Comparison of ENCODE assay signal across 23 cellular contexts in genomic region chr11:48058777-48059176, GRCh38.
DNase-seq lines count a peak whose midpoint lies in the region; ATAC-seq and TF ChIP-seq lines count a peak whose summit lies in the region.
"Had no signal": no experiment of that assay in that cellular context is flagged by ENCODE, and none has a peak within 500 bp of the region (broad histone marks: within the 10 kb centered on the region; RNA-seq: fewer than 3 reads in every experiment).

No MANE protein-coding gene starts in this region.

- peak overlapping the region; percentile 87 for H3K27ac Mint-ChIP-seq in T-helper 1 cell treated with Interleukin-12 subunit alpha and Interleukin-12 subunit beta and Interleukin-4 antibody, amounts not matched to agents 30 μg/mL and 1 μg/mL, for 36 hours
- peak overlapping the region; percentile 88 for H3K27ac Mint-ChIP-seq in CD4-positive, alpha-beta T cell
- peak overlapping the region; percentile 84 for H3K27ac Mint-ChIP-seq in activated T-helper 1 cell treated with anti-CD3 and anti-CD28 coated beads, Interleukin-12 subunit alpha, Interleukin-12 subunit beta, Interleukin-2, Interleukin-4 antibody, amounts not matched to agents 30 ng/mL and 10 ng/mL and 1 ng/mL, durations not matched to agents 14 hours and 24 hours and 36 hours
- peak overlapping the region; percentile 84 to 93 for H3K27ac Mint-ChIP-seq in natural killer cell treated with Interleukin-12 subunit alpha and Interleukin-12 subunit beta and Interleukin-15 and Interleukin-18, amount 100 ng/mL, for 72 hours

- H3K27ac ChIP-seq in CD4-positive, alpha-beta T cell (ENCODE audit: low read depth, low read length) = no peak overlapping the region
- no peak overlapping the region for H3K27ac ChIP-seq in brain microvascular endothelial cell
- H3K27ac ChIP-seq: 22Rv1, left lung, tibial artery had no signal

- H3K36me3 Mint-ChIP-seq in T-helper 1 cell treated with Interleukin-12 subunit alpha and Interleukin-12 subunit beta and Interleukin-4 antibody, amounts not matched to agents 30 μg/mL and 1 μg/mL, for 36 hours (ENCODE audit: low read depth) = peaks cover 15% of the 10 kb centered on the region
- no peaks in the 10 kb centered on the region for H3K36me3 Mint-ChIP-seq in CD4-positive, alpha-beta T cell (ENCODE audit: low read depth)
- H3K36me3 Mint-ChIP-seq in activated T-helper 1 cell treated with anti-CD3 and anti-CD28 coated beads, Interleukin-12 subunit alpha, Interleukin-12 subunit beta, Interleukin-2, Interleukin-4 antibody, amounts not matched to agents 30 ng/mL and 10 ng/mL and 1 ng/mL, durations not matched to agents 14 hours and 24 hours and 36 hours (ENCODE audit: low read depth) = peaks cover 44% of the 10 kb centered on the region
- no peaks in the 10 kb centered on the region for H3K36me3 Mint-ChIP-seq in natural killer cell treated with Interleukin-12 subunit alpha and Interleukin-12 subunit beta and Interleukin-15 and Interleukin-18, amount 100 ng/mL, for 72 hours

- in situ Hi-C loops in brain microvascular endothelial cell (cut with HindIII; ENCODE audit: low pct_ligation_motif_present, low sequenced_read_pairs) = no loop called here

- H3K4me3 Mint-ChIP-seq in T-helper 1 cell treated with Interleukin-12 subunit alpha and Interleukin-12 subunit beta and Interleukin-4 antibody, amounts not matched to agents 30 μg/mL and 1 μg/mL, for 36 hours = peak overlapping the region; percentile 70
- peak overlapping the region; percentile 74 for H3K4me3 Mint-ChIP-seq in CD4-positive, alpha-beta T cell
- peak overlapping the region; percentile 35 for H3K4me3 Mint-ChIP-seq in activated T-helper 1 cell treated with anti-CD3 and anti-CD28 coated beads, Interleukin-12 subunit alpha, Interleukin-12 subunit beta, Interleukin-2, Interleukin-4 antibody, amounts not matched to agents 30 ng/mL and 10 ng/mL and 1 ng/mL, durations not matched to agents 14 hours and 24 hours and 36 hours
- peak overlapping the region; percentile 59 for H3K4me3 Mint-ChIP-seq in natural killer cell treated with Interleukin-12 subunit alpha and Interleukin-12 subunit beta and Interleukin-15 and Interleukin-18, amount 100 ng/mL, for 72 hours

- no peak for TF ChIP-seq CTCF in CD4-positive, alpha-beta T cell (IDR thresholded peaks at IDR 0.05)
- TF ChIP-seq CTCF in brain microvascular endothelial cell (IDR thresholded peaks at IDR 0.05; ENCODE audit: low read depth, low read length, missing control alignments) = no peak

- no peak for DNase-seq in T-helper 1 cell
- no peak for DNase-seq in CD4-positive, alpha-beta T cell
- DNase-seq in activated T-helper 1 cell treated with anti-CD3 and anti-CD28 coated beads, Interleukin-12 subunit alpha, Interleukin-12 subunit beta, Interleukin-2, Interleukin-4 antibody, amounts not matched to agents 30 ng/mL and 10 ng/mL and 1 ng/mL, durations not matched to agents 14 hours and 24 hours and 36 hours (ENCODE audit: low spot score) = no peak
- no peak for DNase-seq in natural killer cell treated with Interleukin-12 subunit alpha and Interleukin-12 subunit beta and Interleukin-15 and Interleukin-18, amount 100 ng/mL, for 72 hours (ENCODE audit: low spot score)
- DNase-seq in brain microvascular endothelial cell = no peak
- DNase-seq: activated CD4-positive, alpha-beta T cell treated with anti-CD3 and anti-CD28 coated beads, Interleukin-2, amount 50 U/mL, for 48 hours; activated gamma-delta T cell; AML-193; glutamatergic neuron; Kasumi-1; left lung; mucosa of descending colon; NCI-H1048; NCI-H2081; NCI-H446 treated with DMSO at 0.1 percent for 48 hours; right lobe of liver; RPMI8226; tibial artery had no signal

- CTCF ChIA-PET in CD4-positive, alpha-beta T cell (lab: Charles Lee) = interaction anchor here (1.0 to 1.7 kb wide), 2 partner anchors 45 to 50 kb away, joined by 3 to 4 read pairs; no protein-coding TSS in a partner anchor

- no peaks in the 10 kb centered on the region for H3K9me3 ChIP-seq in CD4-positive, alpha-beta T cell (ENCODE audit: control insufficient read depth, low read length)
- H3K9me3 ChIP-seq: left lung, mucosa of descending colon, right lobe of liver, tibial artery had no signal

- H3K27me3 Mint-ChIP-seq in T-helper 1 cell treated with Interleukin-12 subunit alpha and Interleukin-12 subunit beta and Interleukin-4 antibody, amounts not matched to agents 30 μg/mL and 1 μg/mL, for 36 hours (ENCODE audit: low read depth) = no peaks in the 10 kb centered on the region
- H3K27me3 Mint-ChIP-seq in CD4-positive, alpha-beta T cell = no peaks in the 10 kb centered on the region
- H3K27me3 Mint-ChIP-seq in activated T-helper 1 cell treated with anti-CD3 and anti-CD28 coated beads, Interleukin-12 subunit alpha, Interleukin-12 subunit beta, Interleukin-2, Interleukin-4 antibody, amounts not matched to agents 30 ng/mL and 10 ng/mL and 1 ng/mL, durations not matched to agents 14 hours and 24 hours and 36 hours (ENCODE audit: insufficient read depth) = no peaks in the 10 kb centered on the region
- H3K27me3 Mint-ChIP-seq in natural killer cell treated with Interleukin-12 subunit alpha and Interleukin-12 subunit beta and Interleukin-15 and Interleukin-18, amount 100 ng/mL, for 72 hours = no peaks in the 10 kb centered on the region

- intact Hi-C loops in CD4-positive, alpha-beta T cell (cut with DNase I, micrococcal nuclease) = loop anchor here (5.0 kb wide), 5 partner anchors 41 to 81 kb away; partner anchors contain the start of gene PTPRJ (in 1 of the 2)
- intact Hi-C loops in activated T-helper 1 cell treated with anti-CD3 and anti-CD28 coated beads, Interleukin-12 subunit alpha, Interleukin-12 subunit beta, Interleukin-2, Interleukin-4 antibody, amounts not matched to agents 30 ng/mL and 10 ng/mL and 1 ng/mL, durations not matched to agents 14 hours and 24 hours and 36 hours (cut with micrococcal nuclease) = loop anchor here (5.0 kb wide), 1 partner anchor 196 kb away; no protein-coding TSS in a partner anchor

- peaks cover 83% of the 10 kb centered on the region for H3K4me1 Mint-ChIP-seq in T-helper 1 cell treated with Interleukin-12 subunit alpha and Interleukin-12 subunit beta and Interleukin-4 antibody, amounts not matched to agents 30 μg/mL and 1 μg/mL, for 36 hours (ENCODE audit: low read depth)
- H3K4me1 Mint-ChIP-seq in CD4-positive, alpha-beta T cell (ENCODE audit: low read depth) = peaks cover 87% of the 10 kb centered on the region
- H3K4me1 Mint-ChIP-seq in activated T-helper 1 cell treated with anti-CD3 and anti-CD28 coated beads, Interleukin-12 subunit alpha, Interleukin-12 subunit beta, Interleukin-2, Interleukin-4 antibody, amounts not matched to agents 30 ng/mL and 10 ng/mL and 1 ng/mL, durations not matched to agents 14 hours and 24 hours and 36 hours (ENCODE audit: low read depth) = peaks cover 85% of the 10 kb centered on the region
- H3K4me1 Mint-ChIP-seq in natural killer cell treated with Interleukin-12 subunit alpha and Interleukin-12 subunit beta and Interleukin-15 and Interleukin-18, amount 100 ng/mL, for 72 hours (ENCODE audit: low read depth in 2 of 2) = peaks cover 67 to 71% of the 10 kb centered on the region in 2 donors

- H3K36me3 ChIP-seq in brain microvascular endothelial cell (replicated peaks) = no peaks in the 10 kb centered on the region
- H3K36me3 ChIP-seq: left lung, right lobe of liver, tibial artery had no signal

- H3K4me3 ChIP-seq in brain microvascular endothelial cell (ENCODE audit: low read depth, low read length) = no peak overlapping the region
- H3K4me3 ChIP-seq: left lung, mucosa of descending colon, right lobe of liver, tibial artery had no signal

- H3K27me3 ChIP-seq in CD4-positive, alpha-beta T cell (ENCODE audit: control insufficient read depth, insufficient read depth, low read length) = no peaks in the 10 kb centered on the region
- no peaks in the 10 kb centered on the region for H3K27me3 ChIP-seq in brain microvascular endothelial cell (replicated peaks)
- H3K27me3 ChIP-seq: left lung, right lobe of liver, tibial artery had no signal

- ATAC-seq in CD4-positive, alpha-beta T cell (ENCODE audit: poor library complexity) = no peak
- no peak for ATAC-seq in natural killer cell treated with Interleukin-12 subunit alpha and Interleukin-12 subunit beta and Interleukin-15 and Interleukin-18, amount 100 ng/mL, for 72 hours
- ATAC-seq in HG02571 (IDR thresholded peaks at IDR 0.05; ENCODE audit: unreplicated experiment) (no peak), HG02884 (IDR thresholded peaks at IDR 0.05; ENCODE audit: unreplicated experiment) (no peak)
- ATAC-seq: left lung, mucosa of descending colon, SK-N-SH treated with all-trans-retinoic acid at 6 μM for 48 hours had no signal

- no peaks in the 10 kb centered on the region for H3K9me3 Mint-ChIP-seq in T-helper 1 cell treated with Interleukin-12 subunit alpha and Interleukin-12 subunit beta and Interleukin-4 antibody, amounts not matched to agents 30 μg/mL and 1 μg/mL, for 36 hours
- H3K9me3 Mint-ChIP-seq in CD4-positive, alpha-beta T cell = no peaks in the 10 kb centered on the region
- no peaks in the 10 kb centered on the region for H3K9me3 Mint-ChIP-seq in activated T-helper 1 cell treated with anti-CD3 and anti-CD28 coated beads, Interleukin-12 subunit alpha, Interleukin-12 subunit beta, Interleukin-2, Interleukin-4 antibody, amounts not matched to agents 30 ng/mL and 10 ng/mL and 1 ng/mL, durations not matched to agents 14 hours and 24 hours and 36 hours
- H3K9me3 Mint-ChIP-seq in natural killer cell treated with Interleukin-12 subunit alpha and Interleukin-12 subunit beta and Interleukin-15 and Interleukin-18, amount 100 ng/mL, for 72 hours = no peaks in the 10 kb centered on the region

- POLR2A ChIA-PET in CD4-positive, alpha-beta T cell (lab: Charles Lee) = interaction anchor here (4.9 kb wide), 1 partner anchor 77 kb away, joined by 41 read pairs; the partner anchor contains the start of gene PTPRJ
